1 cellular context compared by ENCODE assay signal in genomic region chr1:121216676-121217075, GRCh38. TPM values are rescaled to one million over a fixed set of nuclear protein-coding genes. Genes with fewer than 3 reads are reported as not detected.
"Had no signal": no experiment of that assay in that cellular context is flagged by ENCODE, and none has a peak within 500 bp of the region (broad histone marks: within the 10 kb centered on the region; RNA-seq: fewer than 3 reads in every experiment).

No MANE protein-coding gene starts in this region.

RNA-seq across cellular contexts. Expression of gene FAM72B, which starts 32.5 kb away (rescaled TPM):
- total RNA-seq: Right ventricle myocardium superior had no signal
